In the genomic region with DNA sequence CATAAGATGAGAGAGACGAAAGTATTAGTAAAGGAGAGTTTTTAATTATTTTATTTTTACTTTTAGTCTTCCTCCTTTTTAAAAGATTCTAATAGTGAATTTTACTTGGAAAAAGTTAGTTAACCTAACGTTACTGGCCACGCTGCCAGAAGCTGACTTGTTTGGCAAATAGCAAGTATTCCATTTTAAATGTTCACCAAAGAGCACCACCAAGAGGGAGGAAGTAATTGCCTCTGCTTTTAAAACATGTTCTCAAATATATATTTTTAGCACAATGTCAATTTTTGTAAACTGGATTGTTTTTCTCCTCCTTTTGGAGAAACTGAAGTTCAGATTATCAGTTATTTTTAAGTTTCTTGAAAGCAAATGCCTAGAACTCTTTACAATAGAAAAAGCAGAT, we compare ENCODE assay signal across 16 cellular contexts.
A peak's percentile ranks its signal among the peaks of the same experiment; 100 is the strongest.
DNase-seq lines count a peak whose midpoint lies in the region; ATAC-seq, FAIRE-seq and TF ChIP-seq lines count a peak whose summit lies in the region.
"Had no signal": no experiment of that assay in that cellular context is flagged by ENCODE, and none has a peak within 500 bp of the region (broad histone marks: within the 10 kb centered on the region; RNA-seq: fewer than 3 reads in every experiment).

No MANE protein-coding gene starts in this region.

- H3K4me1 Mint-ChIP-seq in WTC11: no peaks in the 10 kb centered on the region
- H3K4me1 Mint-ChIP-seq: CD8-positive, alpha-beta memory T cell; H9; IgD-negative memory B cell had no signal

- no peaks in the 10 kb centered on the region for H3K4me1 ChIP-seq in right cardiac atrium (ENCODE audit: control insufficient read depth, insufficient read depth, low read length)
- no peaks in the 10 kb centered on the region for H3K4me1 ChIP-seq in left ventricle myocardium inferior
- H3K4me1 ChIP-seq: Caco-2 had no signal

- intact Hi-C loops in right cardiac atrium (cut with DNase I) (no loop called here), left ventricle myocardium inferior (cut with micrococcal nuclease) (no loop called here)

- no peaks in the 10 kb centered on the region for H3K36me3 ChIP-seq in left ventricle myocardium inferior
- H3K36me3 ChIP-seq: BLaER1 had no signal

- TF ChIP-seq CTCF in left ventricle myocardium inferior (IDR thresholded peaks at IDR 0.05; ENCODE audit: borderline replicate concordance) (no peak), WTC11 (IDR thresholded peaks at IDR 0.05) (no peak)

- no peaks in the 10 kb centered on the region for H3K27me3 Mint-ChIP-seq in WTC11 (ENCODE audit: low read depth)
- H3K27me3 Mint-ChIP-seq: CD8-positive, alpha-beta memory T cell; IgD-negative memory B cell had no signal

- POLR2A ChIA-PET in WTC11 (lab: Charles Lee): no interaction called here

- H3K27ac ChIP-seq in right cardiac atrium (ENCODE audit: low read length) (no peak overlapping the region), left ventricle myocardium inferior (replicated peaks) (no peak overlapping the region)
- H3K27ac ChIP-seq: 22Rv1, BLaER1 had no signal

- WGBS in right cardiac atrium: 39% methylated on average over 3 of the region's 3 CpGs

- H3K9me3 ChIP-seq in right cardiac atrium (ENCODE audit: control insufficient read depth, low read length) (no peaks in the 10 kb centered on the region), left ventricle myocardium inferior (replicated peaks) (no peaks in the 10 kb centered on the region)
- H3K9me3 ChIP-seq: BLaER1, Caco-2 had no signal

- no peak overlapping the region for H3K4me3 ChIP-seq in right cardiac atrium (ENCODE audit: low read length)
- no peak overlapping the region for H3K4me3 ChIP-seq in left ventricle myocardium inferior
- H3K4me3 ChIP-seq: BLaER1 had no signal

- H3K9me3 Mint-ChIP-seq in WTC11: no peaks in the 10 kb centered on the region

- no peak for ATAC-seq in right cardiac atrium
- ATAC-seq in GM19324 (IDR thresholded peaks at IDR 0.05; ENCODE audit: low FRiP score, unreplicated experiment): no peak
- ATAC-seq in WTC11: no peak

- no peak overlapping the region for H3K27ac Mint-ChIP-seq in WTC11
- H3K27ac Mint-ChIP-seq: CD8-positive, alpha-beta memory T cell; H9; IgD-negative memory B cell had no signal

- peak; percentile 28 for FAIRE-seq in frontal cortex (lab: Jason Lieb, UNC)

- H3K27me3 ChIP-seq in right cardiac atrium (ENCODE audit: control insufficient read depth, insufficient read depth) (no peaks in the 10 kb centered on the region), left ventricle myocardium inferior (ENCODE audit: low read depth) (no peaks in the 10 kb centered on the region)
- H3K27me3 ChIP-seq: BLaER1 had no signal

- H3K4me3 Mint-ChIP-seq in WTC11: no peak overlapping the region
- H3K4me3 Mint-ChIP-seq: CD8-positive, alpha-beta memory T cell; H9; IgD-negative memory B cell had no signal

- H3K36me3 Mint-ChIP-seq in WTC11: no peaks in the 10 kb centered on the region; the same call in 1 of the 2 replicates
- H3K36me3 Mint-ChIP-seq: CD8-positive, alpha-beta memory T cell; IgD-negative memory B cell had no signal

- DNase-seq in right cardiac atrium: peak in 2 of 3 donors; percentile 14 to 41
- no peak for DNase-seq in left ventricle myocardium inferior
- DNase-seq in frontal cortex (ENCODE audit: low spot score in 2 of 2): no peak
- peak; percentile 5 for DNase-seq in midbrain (lab: John Stamatoyannopoulos, UW)
- no peak for DNase-seq in central memory CD4-positive, alpha-beta T cell
- DNase-seq in WTC11 (ENCODE audit: low spot score): no peak
- DNase-seq: Caco-2; CD8-positive, alpha-beta memory T cell; DND-41; GDM1; GOT3; H9 had no signal

- CTCF ChIA-PET in WTC11 (lab: Charles Lee): no interaction called here

TF ChIP-seq in WTC11, 78 proteins besides CTCF, POLR2A, EP300 and RAD21:
- TF ChIP-seq KAT7 (CRISPR knock-in tag; IDR thresholded peaks at IDR 0.05; ENCODE audit: borderline replicate concordance) (no peak), OVOL2 (CRISPR knock-in tag; IDR thresholded peaks at IDR 0.05; ENCODE audit: borderline replicate concordance) (no peak), FOXK1 (CRISPR knock-in tag; IDR thresholded peaks at IDR 0.05) (no peak), ELF4 (CRISPR knock-in tag; IDR thresholded peaks at IDR 0.05; ENCODE audit: low read depth) (no peak), NR2C2 (CRISPR knock-in tag; IDR thresholded peaks at IDR 0.05) (no peak), ZNF416 (CRISPR knock-in tag; IDR thresholded peaks at IDR 0.05) (no peak), PRRX2 (CRISPR knock-in tag; IDR thresholded peaks at IDR 0.05) (no peak), GTF2I (CRISPR knock-in tag; conservative IDR thresholded peaks at IDR 0.05) (no peak), ETV6 (CRISPR knock-in tag; IDR thresholded peaks at IDR 0.05) (no peak), SOX15 (CRISPR knock-in tag; IDR thresholded peaks at IDR 0.05) (no peak), TEAD4 (CRISPR knock-in tag; IDR thresholded peaks at IDR 0.05) (no peak), ZBTB21 (CRISPR knock-in tag; IDR thresholded peaks at IDR 0.05; ENCODE audit: borderline replicate concordance) (no peak), ZNF232 (CRISPR knock-in tag; IDR thresholded peaks at IDR 0.05) (no peak)
- TF ChIP-seq, protein P1, sequence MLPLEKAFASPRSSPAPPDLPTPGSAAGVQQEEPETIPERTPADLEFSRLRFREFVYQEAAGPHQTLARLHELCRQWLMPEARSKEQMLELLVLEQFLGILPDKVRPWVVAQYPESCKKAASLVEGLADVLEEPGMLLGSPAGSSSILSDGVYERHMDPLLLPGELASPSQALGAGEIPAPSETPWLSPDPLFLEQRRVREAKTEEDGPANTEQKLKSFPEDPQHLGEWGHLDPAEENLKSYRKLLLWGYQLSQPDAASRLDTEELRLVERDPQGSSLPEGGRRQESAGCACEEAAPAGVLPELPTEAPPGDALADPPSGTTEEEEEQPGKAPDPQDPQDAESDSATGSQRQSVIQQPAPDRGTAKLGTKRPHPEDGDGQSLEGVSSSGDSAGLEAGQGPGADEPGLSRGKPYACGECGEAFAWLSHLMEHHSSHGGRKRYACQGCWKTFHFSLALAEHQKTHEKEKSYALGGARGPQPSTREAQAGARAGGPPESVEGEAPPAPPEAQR (CRISPR knock-in tag; IDR thresholded peaks at IDR 0.05): no peak
- TF ChIP-seq, protein P2, sequence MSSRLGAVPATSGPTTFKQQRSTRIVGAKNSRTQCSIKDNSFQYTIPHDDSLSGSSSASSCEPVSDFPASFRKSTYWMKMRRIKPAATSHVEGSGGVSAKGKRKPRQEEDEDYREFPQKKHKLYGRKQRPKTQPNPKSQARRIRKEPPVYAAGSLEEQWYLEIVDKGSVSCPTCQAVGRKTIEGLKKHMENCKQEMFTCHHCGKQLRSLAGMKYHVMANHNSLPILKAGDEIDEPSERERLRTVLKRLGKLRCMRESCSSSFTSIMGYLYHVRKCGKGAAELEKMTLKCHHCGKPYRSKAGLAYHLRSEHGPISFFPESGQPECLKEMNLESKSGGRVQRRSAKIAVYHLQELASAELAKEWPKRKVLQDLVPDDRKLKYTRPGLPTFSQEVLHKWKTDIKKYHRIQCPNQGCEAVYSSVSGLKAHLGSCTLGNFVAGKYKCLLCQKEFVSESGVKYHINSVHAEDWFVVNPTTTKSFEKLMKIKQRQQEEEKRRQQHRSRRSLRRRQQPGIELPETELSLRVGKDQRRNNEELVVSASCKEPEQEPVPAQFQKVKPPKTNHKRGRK (CRISPR knock-in tag; IDR thresholded peaks at IDR 0.05; ENCODE audit: borderline replicate concordance): no peak
- TF ChIP-seq, protein P3, sequence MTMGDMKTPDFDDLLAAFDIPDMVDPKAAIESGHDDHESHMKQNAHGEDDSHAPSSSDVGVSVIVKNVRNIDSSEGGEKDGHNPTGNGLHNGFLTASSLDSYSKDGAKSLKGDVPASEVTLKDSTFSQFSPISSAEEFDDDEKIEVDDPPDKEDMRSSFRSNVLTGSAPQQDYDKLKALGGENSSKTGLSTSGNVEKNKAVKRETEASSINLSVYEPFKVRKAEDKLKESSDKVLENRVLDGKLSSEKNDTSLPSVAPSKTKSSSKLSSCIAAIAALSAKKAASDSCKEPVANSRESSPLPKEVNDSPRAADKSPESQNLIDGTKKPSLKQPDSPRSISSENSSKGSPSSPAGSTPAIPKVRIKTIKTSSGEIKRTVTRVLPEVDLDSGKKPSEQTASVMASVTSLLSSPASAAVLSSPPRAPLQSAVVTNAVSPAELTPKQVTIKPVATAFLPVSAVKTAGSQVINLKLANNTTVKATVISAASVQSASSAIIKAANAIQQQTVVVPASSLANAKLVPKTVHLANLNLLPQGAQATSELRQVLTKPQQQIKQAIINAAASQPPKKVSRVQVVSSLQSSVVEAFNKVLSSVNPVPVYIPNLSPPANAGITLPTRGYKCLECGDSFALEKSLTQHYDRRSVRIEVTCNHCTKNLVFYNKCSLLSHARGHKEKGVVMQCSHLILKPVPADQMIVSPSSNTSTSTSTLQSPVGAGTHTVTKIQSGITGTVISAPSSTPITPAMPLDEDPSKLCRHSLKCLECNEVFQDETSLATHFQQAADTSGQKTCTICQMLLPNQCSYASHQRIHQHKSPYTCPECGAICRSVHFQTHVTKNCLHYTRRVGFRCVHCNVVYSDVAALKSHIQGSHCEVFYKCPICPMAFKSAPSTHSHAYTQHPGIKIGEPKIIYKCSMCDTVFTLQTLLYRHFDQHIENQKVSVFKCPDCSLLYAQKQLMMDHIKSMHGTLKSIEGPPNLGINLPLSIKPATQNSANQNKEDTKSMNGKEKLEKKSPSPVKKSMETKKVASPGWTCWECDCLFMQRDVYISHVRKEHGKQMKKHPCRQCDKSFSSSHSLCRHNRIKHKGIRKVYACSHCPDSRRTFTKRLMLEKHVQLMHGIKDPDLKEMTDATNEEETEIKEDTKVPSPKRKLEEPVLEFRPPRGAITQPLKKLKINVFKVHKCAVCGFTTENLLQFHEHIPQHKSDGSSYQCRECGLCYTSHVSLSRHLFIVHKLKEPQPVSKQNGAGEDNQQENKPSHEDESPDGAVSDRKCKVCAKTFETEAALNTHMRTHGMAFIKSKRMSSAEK (CRISPR knock-in tag; IDR thresholded peaks at IDR 0.05; ENCODE audit: borderline replicate concordance): no peak

Comparison
In these comparisons a context has a peak if more than half of its experiments do, and no peak if none do; other contexts are left out.
1. DNase-seq: peak in right cardiac atrium (2 of 3) and midbrain (single experiment); none in left ventricle myocardium inferior (single experiment), frontal cortex (0 of 2), central memory CD4-positive, alpha-beta T cell (single experiment) and WTC11 (single experiment).